8 cellular contexts compared by ENCODE assay signal in the genomic region with DNA sequence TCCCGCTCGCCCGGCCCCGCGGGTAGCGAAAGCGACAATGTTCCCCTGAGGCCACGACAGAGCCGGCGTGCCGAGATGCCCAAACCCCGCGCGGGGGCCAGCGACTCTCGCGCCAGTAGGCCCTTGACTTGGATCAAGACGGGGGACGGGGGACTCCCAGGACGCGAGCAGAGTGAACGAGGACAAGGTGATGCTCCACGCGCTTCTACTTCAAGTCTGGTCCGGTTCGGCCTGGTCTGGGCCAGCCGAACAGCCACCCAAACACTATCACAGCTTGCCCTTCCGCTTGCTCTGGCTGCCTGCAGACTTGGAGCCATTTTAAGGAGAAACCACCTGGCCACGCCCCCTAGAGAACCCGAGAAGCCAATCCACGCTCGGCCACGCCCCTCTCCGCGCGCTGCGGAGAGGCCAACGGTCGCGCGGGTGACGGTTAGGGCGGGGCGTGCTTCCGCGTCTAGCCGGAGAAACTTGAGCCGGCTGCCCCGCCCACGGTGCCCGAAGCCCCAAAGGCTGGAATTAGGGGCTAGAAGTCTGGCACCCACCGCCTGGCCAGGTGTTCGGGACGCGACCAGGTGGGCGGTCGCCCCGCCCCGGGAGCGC. TPM values are rescaled to one million over a fixed set of nuclear protein-coding genes. Genes with fewer than 3 reads are reported as not detected.
DNase-seq lines count a peak whose midpoint lies in the region; ATAC-seq, FAIRE-seq and TF ChIP-seq lines count a peak whose summit lies in the region.

No MANE protein-coding gene starts in this region.

- in situ Hi-C loops in HepG2 (cut with HindIII; ENCODE audit: extremely low pct_ligation_motif_present, low pct_unique_long_range_greater_than_20kb) = no loop called here

- peak; percentile 58 for ATAC-seq in GM19395 (IDR thresholded peaks at IDR 0.05; ENCODE audit: unreplicated experiment)
- peak; percentile 27 for ATAC-seq in HG03558 (IDR thresholded peaks at IDR 0.05; ENCODE audit: extremely low read depth, unreplicated experiment)
- peak; percentile 51 for ATAC-seq in HepG2

- WGBS in HepG2 (ENCODE audit: low lambda C conversion rate) = 10% methylated on average over 2 of the region's 60 CpGs

- H2AFZ ChIP-seq in HepG2 (ENCODE audit: low read length) = no peak overlapping the region

- H3K4me1 ChIP-seq in HepG2 (ENCODE audit: insufficient read depth, low read length) = peaks cover 50% of the 10 kb centered on the region

- no peak for TF ChIP-seq RAD21 in HepG2 (CRISPR knock-in tag; IDR thresholded peaks at IDR 0.05)

- peaks cover 0 to 2% (median 0%) of the 10 kb centered on the region in 3 donors for H3K27me3 Mint-ChIP-seq in CD14-positive monocyte (ENCODE audit: low read depth in 3 of 3)
- no peaks in the 10 kb centered on the region for H3K27me3 Mint-ChIP-seq in dendritic cell treated with granulocyte-macrophage colony-stimulating factor and Interleukin-4, amounts not matched to agents 40 ng/mL and 50 ng/mL, for 4 days

- peaks cover 27% of the 10 kb centered on the region for H3K79me2 ChIP-seq in HepG2 (ENCODE audit: insufficient read depth, low read length)

- peak overlapping the region; percentile 90 to 92 for H3K4me3 Mint-ChIP-seq in CD14-positive monocyte
- peak overlapping the region; percentile 91 for H3K4me3 Mint-ChIP-seq in dendritic cell treated with granulocyte-macrophage colony-stimulating factor and Interleukin-4, amounts not matched to agents 40 ng/mL and 50 ng/mL, for 4 days

- H3K4me3 ChIP-seq in HepG2 (replicated peaks in 1 of 3; ENCODE audit: insufficient read depth in 1 of 3, low read depth in 2 of 3, low read length in 3 of 3) = peak overlapping the region; percentile 80 to 96 (median 89)

- no peaks in the 10 kb centered on the region for H3K9me3 Mint-ChIP-seq in CD14-positive monocyte
- H3K9me3 Mint-ChIP-seq in dendritic cell treated with granulocyte-macrophage colony-stimulating factor and Interleukin-4, amounts not matched to agents 40 ng/mL and 50 ng/mL, for 4 days = no peaks in the 10 kb centered on the region

- peak overlapping the region; percentile 99 for H3K9ac ChIP-seq in HepG2 (ENCODE audit: insufficient read depth, low read depth, low read length)

- H3K27ac ChIP-seq in HepG2 (ENCODE audit: extremely low read length, insufficient read depth, low read length) = peak overlapping the region; percentile 99

- DNase-seq in CD14-positive monocyte (ENCODE audit: low spot score) (peak; percentile 98), NCI-H748 (lab: John Stamatoyannopoulos, UW; ENCODE audit: unreplicated experiment) (peak; percentile 98), HepG2 (ENCODE audit: low spot score) (peak; percentile 95)
- DNase-seq in activated CD4-positive, alpha-beta T cell treated with anti-CD3 and anti-CD28 coated beads, Interleukin-2, amount 50 U/mL, for 24 hours (ENCODE audit: low read depth in 1 of 2, low spot score in 1 of 2) = peak; percentile 89 to 97
- peak; percentile 99 for DNase-seq in stimulated activated CD4-positive, alpha-beta T cell treated with anti-CD3 and anti-CD28 coated beads, Interleukin-2, amount 100 ng/mL, for 48 hours

- TF ChIP-seq CTCF in CD14-positive monocyte (IDR thresholded peaks at IDR 0.05) (no peak), HepG2 (CRISPR knock-in tag; IDR thresholded peaks at IDR 0.05) (no peak)

- BruUV-seq in HepG2 (replicated peaks; lab: Mats Ljungman, UMichigan) = no TSS peak

- H3K9me3 ChIP-seq in HepG2 (ENCODE audit: low read length) = no peaks in the 10 kb centered on the region

- TF ChIP-seq EP300 in HepG2 (IDR thresholded peaks at IDR 0.05; ENCODE audit: low read depth in 2 of 2, low read length in 2 of 2) (no peak), HepG2 (CRISPR knock-in tag; IDR thresholded peaks at IDR 0.05; ENCODE audit: borderline replicate concordance) (no peak)

- FAIRE-seq in HepG2 (lab: Jason Lieb, UNC) = peak; percentile 89

- H3K4me1 Mint-ChIP-seq in CD14-positive monocyte = peaks cover 34% of the 10 kb centered on the region
- H3K4me1 Mint-ChIP-seq in dendritic cell treated with granulocyte-macrophage colony-stimulating factor and Interleukin-4, amounts not matched to agents 40 ng/mL and 50 ng/mL, for 4 days (ENCODE audit: low read depth) = peaks cover 71% of the 10 kb centered on the region

- TF ChIP-seq POLR2A in HepG2 (IDR thresholded peaks at IDR 0.05; ENCODE audit: insufficient read depth in 1 of 2, low read depth in 2 of 2, low read length in 2 of 2) = peak in 1 of 2 experiments; percentile 100; a peak in 2 of 4 replicates

- H3K4me2 ChIP-seq in HepG2 (ENCODE audit: low read depth, low read length) = peak overlapping the region; percentile 89

- peaks cover 31 to 35% of the 10 kb centered on the region in 2 donors for H3K36me3 Mint-ChIP-seq in CD14-positive monocyte
- H3K36me3 Mint-ChIP-seq in dendritic cell treated with granulocyte-macrophage colony-stimulating factor and Interleukin-4, amounts not matched to agents 40 ng/mL and 50 ng/mL, for 4 days (ENCODE audit: low read depth) = peaks cover 76% of the 10 kb centered on the region

- H3K36me3 ChIP-seq in HepG2 (replicated peaks in 1 of 2; ENCODE audit: control insufficient read depth in 1 of 2, insufficient read depth in 2 of 2, low read length in 2 of 2) = peaks cover 12 to 27% of the 10 kb centered on the region in 2 experiments

- H4K20me1 ChIP-seq in HepG2 (ENCODE audit: insufficient read depth, low read length) = no peaks in the 10 kb centered on the region

- POLR2A ChIA-PET in HepG2 (lab: Yijun Ruan, JAX) = interaction anchor here (0.6 to 11.1 kb wide), 19 partner anchors 8 to 548 kb away, joined by 3 to 280 read pairs (median 7); a partner anchor contains a TSS

- CTCF ChIA-PET in HepG2 (lab: Yijun Ruan, JAX; ENCODE audit: low intra/inter-chr PET ratio, low total read pairs) = no interaction called here

- peak overlapping the region; percentile 96 to 99 (median 98) for H3K27ac Mint-ChIP-seq in CD14-positive monocyte
- peak overlapping the region; percentile 98 for H3K27ac Mint-ChIP-seq in dendritic cell treated with granulocyte-macrophage colony-stimulating factor and Interleukin-4, amounts not matched to agents 40 ng/mL and 50 ng/mL, for 4 days

- no peaks in the 10 kb centered on the region; a peak in 1 of 5 replicates for H3K27me3 ChIP-seq in HepG2 (ENCODE audit: control insufficient read depth in 1 of 2, insufficient read depth in 2 of 2, low read length in 2 of 2)

- intact Hi-C loops in CD14-positive monocyte (cut with micrococcal nuclease) (loop anchor here (1.0 to 5.0 kb wide), 3 partner anchors 8 to 71 kb away; a partner anchor contains a TSS), HepG2 (cut with micrococcal nuclease; ENCODE audit: unreplicated experiment) (loop anchor here (5.0 kb wide), 1 partner anchor 71 kb away; a partner anchor contains a TSS)
- intact Hi-C loops in dendritic cell treated with granulocyte-macrophage colony-stimulating factor and Interleukin-4, amounts not matched to agents 40 ng/mL and 50 ng/mL, for 4 days (cut with micrococcal nuclease) = loop anchor here (1.0 to 5.0 kb wide), 2 partner anchors 14 to 701 kb away; a partner anchor contains a TSS

RNA-seq across cellular contexts. Expression of a gene that starts 0.6 kb away (rescaled TPM):
- polyA plus RNA-seq in CD14-positive monocyte (10 to 100 TPM; 88.8 to 93.4 TPM), HepG2 (2011; rRNA removed) (39.0 and 42.0 TPM in 2 replicates)
- total RNA-seq in HepG2 (2016; rRNA removed; fragmentation: Illumina TruSeq; extraction: Trizol) = 50.0 and 51.9 TPM in 2 replicates
- total RNA-seq in HepG2 (2016; cell fraction: cytosol; rRNA removed; fragmentation: Illumina TruSeq; extraction: Trizol; ENCODE audit: low read depth) = 26.9 and 32.9 TPM in 2 replicates
- total RNA-seq in HepG2 (2016; cell fraction: insoluble cytoplasmic fraction; rRNA removed; fragmentation: Illumina TruSeq; extraction: Trizol) = 52.3 and 61.1 TPM in 2 replicates
- 26.1 and 38.8 TPM in 2 replicates for total RNA-seq in HepG2 (2016; cell fraction: membrane; rRNA removed; fragmentation: Illumina TruSeq; extraction: Trizol)
- 24.4 and 30.9 TPM in 2 replicates for total RNA-seq in HepG2 (2016; cell fraction: nucleus; rRNA removed; fragmentation: Illumina TruSeq; extraction: Trizol)
- 32.1 and 56.3 TPM in 2 replicates for polyA plus RNA-seq in HepG2 (2011; cell fraction: cytosol; rRNA removed)
- 29.5 and 32.3 TPM in 2 replicates for polyA plus RNA-seq in HepG2 (2011; cell fraction: nucleus; rRNA removed)
- polyA plus RNA-seq in HepG2 (2012) = 31.0 and 39.6 TPM in 2 replicates
- 31.0 and 36.1 TPM in 2 replicates for polyA plus RNA-seq in HepG2 (2016; cell fraction: cytosol; fragmentation: Illumina TruSeq; extraction: Trizol; ENCODE audit: low read depth)
- polyA plus RNA-seq in HepG2 (2016; cell fraction: insoluble cytoplasmic fraction; fragmentation: Illumina TruSeq; extraction: Trizol; ENCODE audit: low read depth) = 63.6 and 69.8 TPM in 2 replicates
- polyA plus RNA-seq in HepG2 (2016; cell fraction: membrane; fragmentation: Illumina TruSeq; extraction: Trizol; ENCODE audit: low read depth) = 28.9 and 36.0 TPM in 2 replicates
- 39.0 and 43.6 TPM in 2 replicates for polyA plus RNA-seq in HepG2 (2016; cell fraction: nucleus; fragmentation: Illumina TruSeq; extraction: Trizol; ENCODE audit: insufficient read depth, low read depth)
- 70.8 and 119 TPM in 2 replicates for polyA minus RNA-seq in HepG2 (2011; rRNA and poly(A)+ RNA removed; ENCODE audit: low replicate concordance)
- 23.8 and 35.3 TPM in 2 replicates for polyA minus RNA-seq in HepG2 (2011; cell fraction: cytosol; rRNA and poly(A)+ RNA removed)
- polyA minus RNA-seq in HepG2 (2011; cell fraction: nucleus; rRNA and poly(A)+ RNA removed) = 27.4 and 27.9 TPM in 2 replicates

RNA-seq across cellular contexts. Expression of a gene that starts 2.9 kb away (rescaled TPM):
- polyA plus RNA-seq in CD14-positive monocyte = 10 to 100 TPM; 15.0 to 20.0 TPM
- 18.3 and 19.9 TPM in 2 replicates for total RNA-seq in HepG2 (2016; rRNA removed; fragmentation: Illumina TruSeq; extraction: Trizol)
- 8.0 and 9.1 TPM in 2 replicates for total RNA-seq in HepG2 (2016; cell fraction: cytosol; rRNA removed; fragmentation: Illumina TruSeq; extraction: Trizol; ENCODE audit: low read depth)
- total RNA-seq in HepG2 (2016; cell fraction: insoluble cytoplasmic fraction; rRNA removed; fragmentation: Illumina TruSeq; extraction: Trizol) = 17.2 and 17.7 TPM in 2 replicates
- total RNA-seq in HepG2 (2016; cell fraction: membrane; rRNA removed; fragmentation: Illumina TruSeq; extraction: Trizol) = 13.3 and 16.1 TPM in 2 replicates
- 12.3 and 12.5 TPM in 2 replicates for total RNA-seq in HepG2 (2016; cell fraction: nucleus; rRNA removed; fragmentation: Illumina TruSeq; extraction: Trizol)
- 31.7 and 36.5 TPM in 2 replicates for polyA plus RNA-seq in HepG2 (2011; rRNA removed)
- polyA plus RNA-seq in HepG2 (2011; cell fraction: cytosol; rRNA removed) = 28.5 and 42.5 TPM in 2 replicates
- 69.2 and 85.2 TPM in 2 replicates for polyA plus RNA-seq in HepG2 (2011; cell fraction: nucleus; rRNA removed)
- 10.7 and 12.1 TPM in 2 replicates for polyA plus RNA-seq in HepG2 (2012)
- 6.0 and 7.7 TPM in 2 replicates for polyA plus RNA-seq in HepG2 (2016; cell fraction: cytosol; fragmentation: Illumina TruSeq; extraction: Trizol; ENCODE audit: low read depth)
- 16.3 and 17.2 TPM in 2 replicates for polyA plus RNA-seq in HepG2 (2016; cell fraction: insoluble cytoplasmic fraction; fragmentation: Illumina TruSeq; extraction: Trizol; ENCODE audit: low read depth)
- polyA plus RNA-seq in HepG2 (2016; cell fraction: membrane; fragmentation: Illumina TruSeq; extraction: Trizol; ENCODE audit: low read depth) = 10.6 and 11.7 TPM in 2 replicates
- 23.7 and 24.6 TPM in 2 replicates for polyA plus RNA-seq in HepG2 (2016; cell fraction: nucleus; fragmentation: Illumina TruSeq; extraction: Trizol; ENCODE audit: insufficient read depth, low read depth)
- 62.8 and 69.7 TPM in 2 replicates for polyA minus RNA-seq in HepG2 (2011; rRNA and poly(A)+ RNA removed; ENCODE audit: low replicate concordance)
- 9.5 and 20.9 TPM in 2 replicates for polyA minus RNA-seq in HepG2 (2011; cell fraction: cytosol; rRNA and poly(A)+ RNA removed)
- polyA minus RNA-seq in HepG2 (2011; cell fraction: nucleus; rRNA and poly(A)+ RNA removed) = 11.2 and 17.4 TPM in 2 replicates

RNA-seq across cellular contexts. Expression of a gene that starts 7.9 kb away (rescaled TPM):
- polyA plus RNA-seq in CD14-positive monocyte (10 to 100 TPM; 20.8 to 21.0 TPM), HepG2 (2011; rRNA removed) (248 and 252 TPM in 2 replicates)
- total RNA-seq in HepG2 (2016; rRNA removed; fragmentation: Illumina TruSeq; extraction: Trizol) = 260 and 344 TPM in 2 replicates
- 94.1 and 106 TPM in 2 replicates for total RNA-seq in HepG2 (2016; cell fraction: cytosol; rRNA removed; fragmentation: Illumina TruSeq; extraction: Trizol; ENCODE audit: low read depth)
- total RNA-seq in HepG2 (2016; cell fraction: insoluble cytoplasmic fraction; rRNA removed; fragmentation: Illumina TruSeq; extraction: Trizol) = 263 and 346 TPM in 2 replicates
- 186 and 193 TPM in 2 replicates for total RNA-seq in HepG2 (2016; cell fraction: membrane; rRNA removed; fragmentation: Illumina TruSeq; extraction: Trizol)
- 117 and 127 TPM in 2 replicates for total RNA-seq in HepG2 (2016; cell fraction: nucleus; rRNA removed; fragmentation: Illumina TruSeq; extraction: Trizol)
- 227 and 254 TPM in 2 replicates for polyA plus RNA-seq in HepG2 (2011; cell fraction: cytosol; rRNA removed)
- polyA plus RNA-seq in HepG2 (2011; cell fraction: nucleus; rRNA removed) = 167 and 184 TPM in 2 replicates
- 171 and 213 TPM in 2 replicates for polyA plus RNA-seq in HepG2 (2012)
- polyA plus RNA-seq in HepG2 (2016; cell fraction: cytosol; fragmentation: Illumina TruSeq; extraction: Trizol; ENCODE audit: low read depth) = 80.1 and 88.8 TPM in 2 replicates
- 319 and 340 TPM in 2 replicates for polyA plus RNA-seq in HepG2 (2016; cell fraction: insoluble cytoplasmic fraction; fragmentation: Illumina TruSeq; extraction: Trizol; ENCODE audit: low read depth)
- 142 and 165 TPM in 2 replicates for polyA plus RNA-seq in HepG2 (2016; cell fraction: membrane; fragmentation: Illumina TruSeq; extraction: Trizol; ENCODE audit: low read depth)
- polyA plus RNA-seq in HepG2 (2016; cell fraction: nucleus; fragmentation: Illumina TruSeq; extraction: Trizol; ENCODE audit: insufficient read depth, low read depth) = 169 and 178 TPM in 2 replicates
- polyA minus RNA-seq in HepG2 (2011; rRNA and poly(A)+ RNA removed; ENCODE audit: low replicate concordance) = 431 and 698 TPM in 2 replicates
- 171 and 193 TPM in 2 replicates for polyA minus RNA-seq in HepG2 (2011; cell fraction: cytosol; rRNA and poly(A)+ RNA removed)
- polyA minus RNA-seq in HepG2 (2011; cell fraction: nucleus; rRNA and poly(A)+ RNA removed) = 84.5 and 109 TPM in 2 replicates

RNA-seq across cellular contexts. Expression of a gene that starts 14.1 kb away (rescaled TPM):
- polyA plus RNA-seq in CD14-positive monocyte (10 to 100 TPM; 30.6 to 46.3 TPM), HepG2 (2011; rRNA removed) (139 and 187 TPM in 2 replicates)
- 71.2 and 73.4 TPM in 2 replicates for total RNA-seq in HepG2 (2016; rRNA removed; fragmentation: Illumina TruSeq; extraction: Trizol)
- 3.5 and 5.3 TPM in 2 replicates for total RNA-seq in HepG2 (2016; cell fraction: cytosol; rRNA removed; fragmentation: Illumina TruSeq; extraction: Trizol; ENCODE audit: low read depth)
- 62.0 and 83.0 TPM in 2 replicates for total RNA-seq in HepG2 (2016; cell fraction: insoluble cytoplasmic fraction; rRNA removed; fragmentation: Illumina TruSeq; extraction: Trizol)
- 11.9 and 16.0 TPM in 2 replicates for total RNA-seq in HepG2 (2016; cell fraction: membrane; rRNA removed; fragmentation: Illumina TruSeq; extraction: Trizol)
- total RNA-seq in HepG2 (2016; cell fraction: nucleus; rRNA removed; fragmentation: Illumina TruSeq; extraction: Trizol) = 75.4 and 75.5 TPM in 2 replicates
- polyA plus RNA-seq in HepG2 (2011; cell fraction: cytosol; rRNA removed) = 54.1 and 69.9 TPM in 2 replicates
- polyA plus RNA-seq in HepG2 (2011; cell fraction: nucleus; rRNA removed) = 948 and 1,074 TPM in 2 replicates
- 82.4 and 107 TPM in 2 replicates for polyA plus RNA-seq in HepG2 (2012)
- 3.7 and 3.8 TPM in 2 replicates for polyA plus RNA-seq in HepG2 (2016; cell fraction: cytosol; fragmentation: Illumina TruSeq; extraction: Trizol; ENCODE audit: low read depth)
- polyA plus RNA-seq in HepG2 (2016; cell fraction: insoluble cytoplasmic fraction; fragmentation: Illumina TruSeq; extraction: Trizol; ENCODE audit: low read depth) = 65.3 and 72.1 TPM in 2 replicates
- polyA plus RNA-seq in HepG2 (2016; cell fraction: membrane; fragmentation: Illumina TruSeq; extraction: Trizol; ENCODE audit: low read depth) = 8.5 and 9.3 TPM in 2 replicates
- polyA plus RNA-seq in HepG2 (2016; cell fraction: nucleus; fragmentation: Illumina TruSeq; extraction: Trizol; ENCODE audit: insufficient read depth, low read depth) = 267 and 275 TPM in 2 replicates
- polyA minus RNA-seq in HepG2 (2011; rRNA and poly(A)+ RNA removed; ENCODE audit: low replicate concordance) = 181 and 224 TPM in 2 replicates
- 39.8 and 50.4 TPM in 2 replicates for polyA minus RNA-seq in HepG2 (2011; cell fraction: cytosol; rRNA and poly(A)+ RNA removed)
- 60.6 and 69.1 TPM in 2 replicates for polyA minus RNA-seq in HepG2 (2011; cell fraction: nucleus; rRNA and poly(A)+ RNA removed)

RNA-seq across cellular contexts. Expression of a gene that starts 31.3 kb away (rescaled TPM):
- polyA plus RNA-seq in CD14-positive monocyte (10 to 100 TPM; 14.9 to 18.1 TPM), HepG2 (2011; rRNA removed) (0.01 TPM in 1 of 2 replicates, not detected in the other)
- total RNA-seq in HepG2 (2016; rRNA removed; fragmentation: Illumina TruSeq; extraction: Trizol) = not detected in 2 replicates
- not detected in 2 replicates for total RNA-seq in HepG2 (2016; cell fraction: cytosol; rRNA removed; fragmentation: Illumina TruSeq; extraction: Trizol; ENCODE audit: low read depth)
- total RNA-seq in HepG2 (2016; cell fraction: insoluble cytoplasmic fraction; rRNA removed; fragmentation: Illumina TruSeq; extraction: Trizol) = 0.09 TPM in 1 of 2 replicates, not detected in the other
- total RNA-seq in HepG2 (2016; cell fraction: membrane; rRNA removed; fragmentation: Illumina TruSeq; extraction: Trizol) = not detected in 2 replicates
- total RNA-seq in HepG2 (2016; cell fraction: nucleus; rRNA removed; fragmentation: Illumina TruSeq; extraction: Trizol) = 0.09 TPM in 1 of 2 replicates, not detected in the other
- polyA plus RNA-seq in HepG2 (2011; cell fraction: cytosol; rRNA removed) = 0.07 TPM in 1 of 2 replicates, not detected in the other
- polyA plus RNA-seq in HepG2 (2011; cell fraction: nucleus; rRNA removed) = 0.29 and 0.38 TPM in 2 replicates
- 0.16 TPM in 1 of 2 replicates, not detected in the other for polyA plus RNA-seq in HepG2 (2012)
- not detected in 2 replicates for polyA plus RNA-seq in HepG2 (2016; cell fraction: cytosol; fragmentation: Illumina TruSeq; extraction: Trizol; ENCODE audit: low read depth)
- polyA plus RNA-seq in HepG2 (2016; cell fraction: insoluble cytoplasmic fraction; fragmentation: Illumina TruSeq; extraction: Trizol; ENCODE audit: low read depth) = not detected in 2 replicates
- not detected in 2 replicates for polyA plus RNA-seq in HepG2 (2016; cell fraction: membrane; fragmentation: Illumina TruSeq; extraction: Trizol; ENCODE audit: low read depth)
- polyA plus RNA-seq in HepG2 (2016; cell fraction: nucleus; fragmentation: Illumina TruSeq; extraction: Trizol; ENCODE audit: insufficient read depth, low read depth) = not detected in 2 replicates
- 0.24 and 77.8 TPM in 2 replicates for polyA minus RNA-seq in HepG2 (2011; rRNA and poly(A)+ RNA removed; ENCODE audit: low replicate concordance)
- 2.1 and 2.3 TPM in 2 replicates for polyA minus RNA-seq in HepG2 (2011; cell fraction: cytosol; rRNA and poly(A)+ RNA removed)
- 1.5 and 2.2 TPM in 2 replicates for polyA minus RNA-seq in HepG2 (2011; cell fraction: nucleus; rRNA and poly(A)+ RNA removed)

Comparison
In these comparisons a context has a peak if more than half of its experiments do, and no peak if none do; other contexts are left out.
1. Peak in every context shown above with its lines: DNase-seq, ATAC-seq, H3K4me3 ChIP-seq and H3K27ac ChIP-seq.